11 cellular contexts compared by ENCODE assay signal in genomic region chr7:111558948-111559347, GRCh38. TPM values are rescaled to one million over a fixed set of nuclear protein-coding genes. Genes with fewer than 3 reads are reported as not detected.
DNase-seq lines count a peak whose midpoint lies in the region; ATAC-seq and TF ChIP-seq lines count a peak whose summit lies in the region.
"Had no signal": no experiment of that assay in that cellular context is flagged by ENCODE, and none has a peak within 500 bp of the region (broad histone marks: within the 10 kb centered on the region; RNA-seq: fewer than 3 reads in every experiment).

No MANE protein-coding gene starts in this region.

- H3K4me2 ChIP-seq in SK-N-SH (0 out of 2 replicates have a peak overlapping the region, but pooled peaks have one; percentile 5), neuronal stem cell (ENCODE audit: insufficient read depth, low read length, poor library complexity, severe bottlenecking) (no peak overlapping the region)

- H4K8ac ChIP-seq in neuronal stem cell (ENCODE audit: low read depth, low read length): no peak overlapping the region

- no peak overlapping the region for H2BK120ac ChIP-seq in neuronal stem cell (ENCODE audit: low read depth, low read length)

- H2AFZ ChIP-seq in SK-N-SH (ENCODE audit: low read depth): no peak overlapping the region
- no peak overlapping the region for H2AFZ ChIP-seq in neuronal stem cell (ENCODE audit: low read length)

- H3K4me1 ChIP-seq in SK-N-SH (ENCODE audit: control insufficient read depth in 1 of 2, insufficient read depth in 2 of 2, low read depth in 1 of 2, low read length in 1 of 2) (peaks cover 14 to 37% of the 10 kb centered on the region in 2 experiments; a peak in 3 of 4 replicates), neuronal stem cell (ENCODE audit: control insufficient read depth in 2 of 2, insufficient read depth in 1 of 2, low read depth in 1 of 2, low read length in 2 of 2) (peaks cover 0 to 9% of the 10 kb centered on the region in 2 donors)

- H3F3A ChIP-seq in SK-N-SH (replicated peaks; ENCODE audit: insufficient read depth): no peaks in the 10 kb centered on the region

- no peak for TF ChIP-seq CTCF in GM06990 (IDR thresholded peaks at IDR 0.05; ENCODE audit: insufficient read depth, low read length, poor library complexity, severe bottlenecking)
- no peak for TF ChIP-seq CTCF in SK-N-SH (IDR thresholded peaks at IDR 0.05)

- H3K18ac ChIP-seq in neuronal stem cell (ENCODE audit: low read length): no peak overlapping the region

- H3K14ac ChIP-seq in neuronal stem cell (ENCODE audit: low read length): no peak overlapping the region

- no peak overlapping the region for H2AK5ac ChIP-seq in neuronal stem cell (ENCODE audit: low read depth, low read length)

- H3K79me1 ChIP-seq in neuronal stem cell (ENCODE audit: low read depth, low read length): no peaks in the 10 kb centered on the region

- H3K9me3 ChIP-seq in SK-N-SH (no peaks in the 10 kb centered on the region), neuronal stem cell (replicated peaks in 1 of 2; ENCODE audit: control insufficient read depth in 2 of 2, insufficient read depth in 1 of 2, low read depth in 1 of 2, low read length in 2 of 2) (no peaks in the 10 kb centered on the region)

- H2BK15ac ChIP-seq in neuronal stem cell (ENCODE audit: low read length): no peak overlapping the region

- H3K9ac ChIP-seq in SK-N-SH (no peak overlapping the region), neuronal stem cell (ENCODE audit: low read depth, low read length, poor library complexity) (no peak overlapping the region)

- no peak overlapping the region for H3K4ac ChIP-seq in neuronal stem cell (ENCODE audit: low read length)

- H2BK12ac ChIP-seq in neuronal stem cell (ENCODE audit: low read length): no peak overlapping the region

- peak overlapping the region in 1 of 2 experiments; percentile 97; a peak in 2 of 4 replicates for H3K27ac ChIP-seq in SK-N-SH (ENCODE audit: low read depth in 2 of 2, low read length in 1 of 2)
- H3K27ac ChIP-seq in neuronal stem cell (replicated peaks; ENCODE audit: low read length): no peak overlapping the region
- H3K27ac ChIP-seq: VCaP had no signal

- no peaks in the 10 kb centered on the region for H4K20me1 ChIP-seq in SK-N-SH (ENCODE audit: insufficient read depth)

- H4K91ac ChIP-seq in neuronal stem cell (ENCODE audit: low read depth, low read length, poor library complexity): no peak overlapping the region

- H3K36me3 ChIP-seq in GM06990 (ENCODE audit: control insufficient read depth, insufficient read depth, low read length): no peaks in the 10 kb centered on the region
- peaks cover 14 to 33% of the 10 kb centered on the region in 2 experiments for H3K36me3 ChIP-seq in SK-N-SH (replicated peaks in 1 of 2; ENCODE audit: control insufficient read depth in 1 of 2, insufficient read depth in 2 of 2, low read length in 1 of 2)
- peaks cover 0 to 4% of the 10 kb centered on the region in 2 donors for H3K36me3 ChIP-seq in neuronal stem cell (replicated peaks in 1 of 2; ENCODE audit: control insufficient read depth in 2 of 2, insufficient read depth in 2 of 2, low read length in 2 of 2)

- TF ChIP-seq EP300 in SK-N-SH (IDR thresholded peaks at IDR 0.05; ENCODE audit: borderline replicate concordance in 1 of 2, low read depth in 1 of 2, low read length in 1 of 2): peak in 1 of 2 experiments; percentile 75; a peak in 2 of 4 replicates

- H3K27me3 ChIP-seq in GM06990 (replicated peaks; ENCODE audit: control insufficient read depth, insufficient read depth, low read length) (no peaks in the 10 kb centered on the region), SK-N-SH (ENCODE audit: insufficient read depth) (no peaks in the 10 kb centered on the region), neuronal stem cell (ENCODE audit: control insufficient read depth in 3 of 3, insufficient read depth in 3 of 3, low read depth in 1 of 3, low read length in 3 of 3) (no peaks in the 10 kb centered on the region)

- WGBS in SK-N-SH (ENCODE audit: low lambda C conversion rate): 40% methylated on average over 1 of the region's 1 CpG
- WGBS in neuronal stem cell (ENCODE audit: extremely low coverage in 2 of 2, insufficient read length in 2 of 2, insufficient replicate concordance in 1 of 2), 2 donors: no CpG with 5 or more reads among the region's 1 CpG

- CTCF ChIA-PET in SK-N-SH (lab: Yijun Ruan, JAX): interaction anchor here (0.6 to 3.4 kb wide), 6 partner anchors 23 to 466 kb away, joined by 3 to 13 read pairs (median 4); no protein-coding TSS in a partner anchor

- no peaks in the 10 kb centered on the region for H3K9me2 ChIP-seq in SK-N-SH

- H2BK5ac ChIP-seq in neuronal stem cell (ENCODE audit: low read length): no peak overlapping the region

- ATAC-seq in GM19455 (IDR thresholded peaks at IDR 0.05; ENCODE audit: unreplicated experiment) (peak; percentile 51), HG03039 (IDR thresholded peaks at IDR 0.05; ENCODE audit: unreplicated experiment) (peak; percentile 34)

- peak; percentile 28; the same call in 1 of the 2 replicates for TF ChIP-seq RAD21 in SK-N-SH (IDR thresholded peaks at IDR 0.05; ENCODE audit: low read length)

- H3K79me2 ChIP-seq in SK-N-SH (ENCODE audit: insufficient read depth): no peaks in the 10 kb centered on the region

- DNase-seq in GM06990 (ENCODE audit: extremely low read depth, insufficient read length) (peak; percentile 52), SK-N-SH (peak; percentile 54), putamen (ENCODE audit: low spot score) (no peak), amygdala (lab: John Stamatoyannopoulos, UW) (no peak), neuronal stem cell (ENCODE audit: low spot score) (no peak)
- no peak for DNase-seq in activated T-cell treated with anti-CD3 and anti-CD28 coated beads, Interleukin-2, amount 50 U/mL, for 48 hours
- DNase-seq: H7, NCI-H510A had no signal

- POLR2A ChIA-PET in SK-N-SH (lab: Yijun Ruan, JAX): interaction anchor here (0.5 to 0.9 kb wide), 3 partner anchors 467 to 1502 kb away, joined by 3 to 4 read pairs (median 4); no protein-coding TSS in a partner anchor

- no peak overlapping the region for H3K23ac ChIP-seq in neuronal stem cell (ENCODE audit: low read depth, low read length, poor library complexity)

- H3K4me3 ChIP-seq in GM06990 (replicated peaks; ENCODE audit: low read depth, low read length) (no peak overlapping the region), SK-N-SH (ENCODE audit: low read depth in 2 of 2, low read length in 1 of 2) (no peak overlapping the region), neuronal stem cell (ENCODE audit: low read length in 2 of 2) (no peak overlapping the region)

TF ChIP-seq in SK-N-SH, 30 proteins besides CTCF, POLR2A, EP300 and RAD21 (continues in another document):
- TF ChIP-seq JUND (IDR thresholded peaks at IDR 0.05) (no peak), ZBTB33 (IDR thresholded peaks at IDR 0.05; ENCODE audit: borderline replicate concordance, low read depth) (no peak), YY1 (IDR thresholded peaks at IDR 0.05; ENCODE audit: low read depth) (no peak), CHD2 (IDR thresholded peaks at IDR 0.05; ENCODE audit: low read length, partially characterized antibody) (peak; percentile 72), SIN3A (IDR thresholded peaks at IDR 0.05; ENCODE audit: borderline replicate concordance, low read depth, low read length) (no peak), RFX5 (IDR thresholded peaks at IDR 0.05; ENCODE audit: low read length) (no peak), USF2 (IDR thresholded peaks at IDR 0.05; ENCODE audit: borderline replicate concordance, low read depth, low read length) (no peak), NRF1 (IDR thresholded peaks at IDR 0.05; ENCODE audit: low read depth, low read length) (no peak), PBX3 (IDR thresholded peaks at IDR 0.05) (peak; percentile 28; the same call in 1 of the 2 replicates), FOXJ3 (CRISPR knock-in tag; IDR thresholded peaks at IDR 0.05) (no peak), EZH2phosphoT487 (IDR thresholded peaks at IDR 0.05; ENCODE audit: borderline replicate concordance, low read depth) (no peak), GATA2 (CRISPR knock-in tag; IDR thresholded peaks at IDR 0.05) (peak; percentile 72), MXI1 (IDR thresholded peaks at IDR 0.05; ENCODE audit: low read depth, low read length) (peak; percentile 14; the same call in 1 of the 2 replicates)

RNA-seq across cellular contexts. Expression of gene IMMP2L, which starts 3.3 kb away (rescaled TPM):
- polyA plus RNA-seq in SK-N-SH (2012; rRNA removed): 10.7 and 13.8 TPM in 2 replicates
- polyA plus RNA-seq in SK-N-SH (2012; cell fraction: cytosol; rRNA removed): 15.1 and 19.4 TPM in 2 replicates
- polyA plus RNA-seq in SK-N-SH (2012; cell fraction: nucleus; rRNA removed): 14.3 and 21.3 TPM in 2 replicates
- polyA plus RNA-seq in neuronal stem cell (2013, experiment 1 of 2): 13.0 TPM
- polyA plus RNA-seq in neuronal stem cell (2013, experiment 2 of 2): 12.4 TPM

Comparison
In these comparisons a context has a peak if more than half of its experiments do, and no peak if none do; other contexts are left out.
1. DNase-seq: peak in GM06990 (single experiment) and SK-N-SH (single experiment); none in putamen (single experiment), activated T-cell treated with anti-CD3 and anti-CD28 coated beads, Interleukin-2, amount 50 U/mL, for 48 hours (0 of 2), amygdala (0 of 56) and neuronal stem cell (single experiment).